In the genomic region with DNA sequence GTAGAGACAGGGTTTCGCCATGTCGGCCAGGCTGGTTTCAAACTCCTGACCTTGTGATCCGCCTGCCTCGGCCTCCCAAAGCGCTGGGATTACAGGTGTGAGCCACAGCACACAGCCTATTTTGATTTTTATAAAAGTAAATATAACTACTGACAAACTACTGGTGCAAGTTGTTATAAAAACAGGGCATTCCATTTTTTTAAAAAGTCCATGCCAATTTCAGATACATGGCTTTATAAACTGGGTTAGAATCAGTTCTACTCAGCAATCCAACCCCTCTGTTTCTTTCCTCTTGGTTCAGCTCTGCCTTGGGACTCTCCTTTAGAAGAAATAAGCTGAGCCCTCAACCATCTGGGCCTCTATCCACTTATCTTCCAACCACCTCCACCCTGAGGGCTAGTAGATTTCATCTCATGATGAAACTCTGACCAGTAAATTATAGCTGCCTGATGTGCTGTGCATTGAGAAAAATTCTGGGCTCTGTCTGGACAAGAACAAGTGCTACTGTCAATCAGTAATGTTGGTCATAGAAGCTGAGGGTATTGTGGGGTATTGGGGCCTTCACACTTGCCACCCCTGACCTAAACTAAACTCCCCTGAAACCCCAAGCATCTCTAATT, we compare ENCODE assay signal across 2 cellular contexts.
TF ChIP-seq lines count a peak whose summit lies in the region.

No MANE protein-coding gene starts in this region.

TF ChIP-seq in HEK293, 187 proteins besides CTCF, POLR2A, EP300 and RAD21:
- no peak for TF ChIP-seq ZNF157 (tag by site-specific recombination; IDR thresholded peaks at IDR 0.05)
- TF ChIP-seq, protein P1, sequence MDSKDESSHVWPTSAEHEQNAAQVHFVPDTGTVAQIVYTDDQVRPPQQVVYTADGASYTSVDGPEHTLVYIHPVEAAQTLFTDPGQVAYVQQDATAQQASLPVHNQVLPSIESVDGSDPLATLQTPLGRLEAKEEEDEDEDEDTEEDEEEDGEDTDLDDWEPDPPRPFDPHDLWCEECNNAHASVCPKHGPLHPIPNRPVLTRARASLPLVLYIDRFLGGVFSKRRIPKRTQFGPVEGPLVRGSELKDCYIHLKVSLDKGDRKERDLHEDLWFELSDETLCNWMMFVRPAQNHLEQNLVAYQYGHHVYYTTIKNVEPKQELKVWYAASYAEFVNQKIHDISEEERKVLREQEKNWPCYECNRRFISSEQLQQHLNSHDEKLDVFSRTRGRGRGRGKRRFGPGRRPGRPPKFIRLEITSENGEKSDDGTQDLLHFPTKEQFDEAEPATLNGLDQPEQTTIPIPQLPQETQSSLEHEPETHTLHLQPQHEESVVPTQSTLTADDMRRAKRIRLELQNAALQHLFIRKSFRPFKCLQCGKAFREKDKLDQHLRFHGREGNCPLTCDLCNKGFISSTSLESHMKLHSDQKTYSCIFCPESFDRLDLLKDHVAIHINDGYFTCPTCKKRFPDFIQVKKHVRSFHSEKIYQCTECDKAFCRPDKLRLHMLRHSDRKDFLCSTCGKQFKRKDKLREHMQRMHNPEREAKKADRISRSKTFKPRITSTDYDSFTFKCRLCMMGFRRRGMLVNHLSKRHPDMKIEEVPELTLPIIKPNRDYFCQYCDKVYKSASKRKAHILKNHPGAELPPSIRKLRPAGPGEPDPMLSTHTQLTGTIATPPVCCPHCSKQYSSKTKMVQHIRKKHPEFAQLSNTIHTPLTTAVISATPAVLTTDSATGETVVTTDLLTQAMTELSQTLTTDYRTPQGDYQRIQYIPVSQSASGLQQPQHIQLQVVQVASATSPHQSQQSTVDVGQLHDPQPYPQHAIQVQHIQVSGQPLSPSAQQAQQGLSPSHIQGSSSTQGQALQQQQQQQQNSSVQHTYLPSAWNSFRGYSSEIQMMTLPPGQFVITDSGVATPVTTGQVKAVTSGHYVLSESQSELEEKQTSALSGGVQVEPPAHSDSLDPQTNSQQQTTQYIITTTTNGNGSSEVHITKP (tag by site-specific recombination; IDR thresholded peaks at IDR 0.05), result peak; percentile 83
- no peak for TF ChIP-seq ZNF132 (tag by site-specific recombination; IDR thresholded peaks at IDR 0.05; ENCODE audit: borderline replicate concordance)
- no peak for TF ChIP-seq GFI1B (tag by site-specific recombination; IDR thresholded peaks at IDR 0.05)
- TF ChIP-seq ZNF561 (tag by site-specific recombination; IDR thresholded peaks at IDR 0.05; ENCODE audit: borderline replicate concordance), result 0 out of 2 replicates have a peak, but pooled peaks have one; percentile 20

TF ChIP-seq in GM12878, 131 proteins besides CTCF, POLR2A, EP300 and RAD21:
- TF ChIP-seq RBBP5 (conservative IDR thresholded peaks at IDR 0.05) (no peak), SMAD5 (IDR thresholded peaks at IDR 0.05; ENCODE audit: low read depth) (no peak), JUND (IDR thresholded peaks at IDR 0.05; ENCODE audit: low read depth, low read length) (no peak), IRF4 (IDR thresholded peaks at IDR 0.05; ENCODE audit: low read depth, low read length) (no peak), MEF2A (IDR thresholded peaks at IDR 0.05; ENCODE audit: insufficient read depth, low read depth, low read length) (no peak), EED (IDR thresholded peaks at IDR 0.05; ENCODE audit: low read depth) (no peak), SRF (IDR thresholded peaks at IDR 0.05; ENCODE audit: low read depth in 2 of 2, low read length in 2 of 2) (no peak)
TF ChIP-seq in GM12878: peak in this region for 0.
